Comparison of ENCODE assay signal across 1 cellular context in the genomic region with DNA sequence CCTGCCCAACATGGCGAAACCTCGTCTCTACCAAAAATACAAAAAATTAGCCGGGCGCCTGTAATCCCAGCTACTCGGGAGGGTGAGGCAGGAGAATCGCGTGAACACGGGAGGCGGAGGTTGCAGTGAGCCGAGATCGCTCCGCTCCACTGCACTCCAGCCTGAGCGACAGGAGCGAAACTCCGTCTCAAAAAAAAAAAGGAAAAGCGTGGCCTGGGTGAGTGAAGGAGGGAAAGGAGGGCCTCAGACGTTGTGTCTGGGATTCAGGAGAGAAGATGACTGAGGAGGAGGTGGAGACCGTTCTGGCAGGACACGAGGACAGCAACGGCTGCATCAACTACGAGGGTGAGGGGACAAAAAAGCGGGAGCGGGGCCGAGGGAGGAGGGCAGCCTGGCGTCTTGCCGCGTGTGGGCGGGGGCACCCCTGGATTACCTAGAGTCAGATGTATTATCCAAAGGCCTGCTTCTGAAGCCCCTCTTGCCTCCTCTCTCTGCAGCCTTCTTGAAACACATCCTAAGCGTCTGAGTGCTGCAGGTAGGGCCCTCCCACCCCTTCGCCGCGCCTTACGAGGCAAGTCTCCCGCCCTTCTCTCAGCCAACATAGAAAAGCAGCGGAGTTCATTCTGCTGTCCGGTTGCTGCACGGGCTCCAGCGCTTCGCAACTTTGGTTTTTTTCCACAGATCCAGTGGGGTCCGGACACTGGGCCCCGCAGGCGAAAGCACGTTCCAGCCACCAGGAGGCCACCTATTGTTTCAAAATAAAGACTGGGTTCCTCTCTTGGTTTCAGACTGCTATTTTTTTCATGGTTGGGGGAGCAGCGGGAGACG.
TF ChIP-seq lines count a peak whose summit lies in the region.

No MANE protein-coding gene starts in this region.

TF ChIP-seq in K562, 482 proteins besides CTCF, POLR2A, EP300 and RAD21 (continued from another document):
- TF ChIP-seq, protein P1, sequence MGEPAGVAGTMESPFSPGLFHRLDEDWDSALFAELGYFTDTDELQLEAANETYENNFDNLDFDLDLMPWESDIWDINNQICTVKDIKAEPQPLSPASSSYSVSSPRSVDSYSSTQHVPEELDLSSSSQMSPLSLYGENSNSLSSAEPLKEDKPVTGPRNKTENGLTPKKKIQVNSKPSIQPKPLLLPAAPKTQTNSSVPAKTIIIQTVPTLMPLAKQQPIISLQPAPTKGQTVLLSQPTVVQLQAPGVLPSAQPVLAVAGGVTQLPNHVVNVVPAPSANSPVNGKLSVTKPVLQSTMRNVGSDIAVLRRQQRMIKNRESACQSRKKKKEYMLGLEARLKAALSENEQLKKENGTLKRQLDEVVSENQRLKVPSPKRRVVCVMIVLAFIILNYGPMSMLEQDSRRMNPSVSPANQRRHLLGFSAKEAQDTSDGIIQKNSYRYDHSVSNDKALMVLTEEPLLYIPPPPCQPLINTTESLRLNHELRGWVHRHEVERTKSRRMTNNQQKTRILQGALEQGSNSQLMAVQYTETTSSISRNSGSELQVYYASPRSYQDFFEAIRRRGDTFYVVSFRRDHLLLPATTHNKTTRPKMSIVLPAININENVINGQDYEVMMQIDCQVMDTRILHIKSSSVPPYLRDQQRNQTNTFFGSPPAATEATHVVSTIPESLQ (CRISPR knock-in tag; IDR thresholded peaks at IDR 0.05), result 0 out of 2 replicates have a peak, but pooled peaks have one; percentile 58
- TF ChIP-seq, protein P2, sequence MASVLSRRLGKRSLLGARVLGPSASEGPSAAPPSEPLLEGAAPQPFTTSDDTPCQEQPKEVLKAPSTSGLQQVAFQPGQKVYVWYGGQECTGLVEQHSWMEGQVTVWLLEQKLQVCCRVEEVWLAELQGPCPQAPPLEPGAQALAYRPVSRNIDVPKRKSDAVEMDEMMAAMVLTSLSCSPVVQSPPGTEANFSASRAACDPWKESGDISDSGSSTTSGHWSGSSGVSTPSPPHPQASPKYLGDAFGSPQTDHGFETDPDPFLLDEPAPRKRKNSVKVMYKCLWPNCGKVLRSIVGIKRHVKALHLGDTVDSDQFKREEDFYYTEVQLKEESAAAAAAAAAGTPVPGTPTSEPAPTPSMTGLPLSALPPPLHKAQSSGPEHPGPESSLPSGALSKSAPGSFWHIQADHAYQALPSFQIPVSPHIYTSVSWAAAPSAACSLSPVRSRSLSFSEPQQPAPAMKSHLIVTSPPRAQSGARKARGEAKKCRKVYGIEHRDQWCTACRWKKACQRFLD (CRISPR knock-in tag; IDR thresholded peaks at IDR 0.05), result 0 out of 2 replicates have a peak, but pooled peaks have one; percentile 14
- TF ChIP-seq TEAD4 (IDR thresholded peaks at IDR 0.05; ENCODE audit: low read length) (peak; percentile 90), TEAD4 (CRISPR knock-in tag; IDR thresholded peaks at IDR 0.05; ENCODE audit: borderline replicate concordance) (no peak), ZNF12 (CRISPR knock-in tag; IDR thresholded peaks at IDR 0.05) (peak; percentile 57; the same call in 1 of the 2 replicates), CREB1 (IDR thresholded peaks at IDR 0.05) (no peak), CREB1 (CRISPR knock-in tag; IDR thresholded peaks at IDR 0.05) (0 out of 2 replicates have a peak, but pooled peaks have one; percentile 37), NONO (IDR thresholded peaks at IDR 0.05; ENCODE audit: low read depth in 2 of 2, low read length in 1 of 2) (0 out of 4 replicates have a peak, but pooled peaks of 1 of the 2 experiments have one; percentile 42), NEUROD1 (IDR thresholded peaks at IDR 0.05; ENCODE audit: borderline replicate concordance, low read depth, low read length, partially characterized antibody) (peak; percentile 60), RBFOX2 (IDR thresholded peaks at IDR 0.05; ENCODE audit: low read depth, low read length) (no peak; the same call in 1 of the 2 replicates)
- TF ChIP-seq, protein P3, sequence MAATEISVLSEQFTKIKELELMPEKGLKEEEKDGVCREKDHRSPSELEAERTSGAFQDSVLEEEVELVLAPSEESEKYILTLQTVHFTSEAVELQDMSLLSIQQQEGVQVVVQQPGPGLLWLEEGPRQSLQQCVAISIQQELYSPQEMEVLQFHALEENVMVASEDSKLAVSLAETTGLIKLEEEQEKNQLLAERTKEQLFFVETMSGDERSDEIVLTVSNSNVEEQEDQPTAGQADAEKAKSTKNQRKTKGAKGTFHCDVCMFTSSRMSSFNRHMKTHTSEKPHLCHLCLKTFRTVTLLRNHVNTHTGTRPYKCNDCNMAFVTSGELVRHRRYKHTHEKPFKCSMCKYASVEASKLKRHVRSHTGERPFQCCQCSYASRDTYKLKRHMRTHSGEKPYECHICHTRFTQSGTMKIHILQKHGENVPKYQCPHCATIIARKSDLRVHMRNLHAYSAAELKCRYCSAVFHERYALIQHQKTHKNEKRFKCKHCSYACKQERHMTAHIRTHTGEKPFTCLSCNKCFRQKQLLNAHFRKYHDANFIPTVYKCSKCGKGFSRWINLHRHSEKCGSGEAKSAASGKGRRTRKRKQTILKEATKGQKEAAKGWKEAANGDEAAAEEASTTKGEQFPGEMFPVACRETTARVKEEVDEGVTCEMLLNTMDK (IDR thresholded peaks at IDR 0.05; ENCODE audit: borderline replicate concordance, insufficient read depth, low read depth, low read length, poor library complexity, severe bottlenecking), result peak; percentile 77
- TF ChIP-seq, protein P4, sequence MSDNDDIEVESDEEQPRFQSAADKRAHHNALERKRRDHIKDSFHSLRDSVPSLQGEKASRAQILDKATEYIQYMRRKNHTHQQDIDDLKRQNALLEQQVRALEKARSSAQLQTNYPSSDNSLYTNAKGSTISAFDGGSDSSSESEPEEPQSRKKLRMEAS (CRISPR knock-in tag; IDR thresholded peaks at IDR 0.05), result peak; percentile 76
- TF ChIP-seq, protein P5, sequence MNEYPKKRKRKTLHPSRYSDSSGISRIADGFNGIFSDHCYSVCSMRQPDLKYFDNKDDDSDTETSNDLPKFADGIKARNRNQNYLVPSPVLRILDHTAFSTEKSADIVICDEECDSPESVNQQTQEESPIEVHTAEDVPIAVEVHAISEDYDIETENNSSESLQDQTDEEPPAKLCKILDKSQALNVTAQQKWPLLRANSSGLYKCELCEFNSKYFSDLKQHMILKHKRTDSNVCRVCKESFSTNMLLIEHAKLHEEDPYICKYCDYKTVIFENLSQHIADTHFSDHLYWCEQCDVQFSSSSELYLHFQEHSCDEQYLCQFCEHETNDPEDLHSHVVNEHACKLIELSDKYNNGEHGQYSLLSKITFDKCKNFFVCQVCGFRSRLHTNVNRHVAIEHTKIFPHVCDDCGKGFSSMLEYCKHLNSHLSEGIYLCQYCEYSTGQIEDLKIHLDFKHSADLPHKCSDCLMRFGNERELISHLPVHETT (CRISPR knock-in tag; conservative IDR thresholded peaks at IDR 0.05 in 1 of 2, IDR thresholded peaks at IDR 0.05 in 1 of 2), result peak in 1 of 2 experiments; percentile 74; a peak in 2 of 4 replicates
